In the genomic region with DNA sequence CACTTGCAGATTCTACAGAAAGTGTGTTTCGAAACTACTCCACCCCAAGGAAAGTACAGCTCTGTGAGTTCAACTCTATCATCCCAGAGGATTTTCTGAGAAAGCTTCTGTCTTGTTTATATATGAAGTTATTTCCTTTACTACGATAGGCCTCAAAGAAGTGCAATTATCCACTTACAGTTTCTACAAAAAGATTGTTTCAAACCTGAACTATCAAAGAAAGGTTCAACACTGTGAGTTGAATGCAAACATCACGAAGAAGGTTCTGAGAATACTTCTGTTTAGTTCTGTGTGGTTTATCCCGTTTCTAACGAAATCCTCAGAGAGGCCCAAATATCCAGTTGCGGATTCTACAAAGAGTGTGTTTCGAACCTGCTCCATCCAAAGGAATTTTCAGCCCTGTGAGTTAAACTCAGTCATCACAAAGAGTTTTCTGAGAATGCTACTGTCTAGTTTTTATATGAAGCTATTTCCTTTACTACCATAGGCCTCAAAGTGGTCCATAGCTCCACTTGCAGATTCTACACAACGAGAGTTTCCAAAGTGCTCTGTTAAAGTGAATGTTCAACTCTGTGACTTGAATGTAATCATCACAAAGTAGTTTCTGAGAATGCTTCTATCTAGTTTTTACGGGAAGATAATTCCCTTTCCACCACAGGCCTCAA, we compare ENCODE assay signal across 8 cellular contexts.
DNase-seq lines count a peak whose midpoint lies in the region; ATAC-seq and TF ChIP-seq lines count a peak whose summit lies in the region.
"Not testable (repeated sequence)": the region's sequence is repeated elsewhere in the genome, so short reads cannot be mapped to it uniquely, and the experiment has no call there.

No MANE protein-coding gene starts in this region.

- not testable (repeated sequence) for H3K36me3 ChIP-seq in gastrocnemius medialis

- in situ Hi-C loops in gastrocnemius medialis (cut with MboI; ENCODE audit: low sequenced_read_pairs in 4 of 4): not testable (repeated sequence)

- not testable (repeated sequence) for H3K36me3 Mint-ChIP-seq in activated T-cell treated with anti-CD3 and anti-CD28 coated beads, Interleukin-2, amount 50 U/mL, for 72 hours (ENCODE audit: insufficient read depth in 2 of 2)

- not testable (repeated sequence) for H3K27me3 ChIP-seq in right cardiac atrium (ENCODE audit: control insufficient read depth, insufficient read depth); gastrocnemius medialis

- H3K9me3 ChIP-seq in right cardiac atrium (ENCODE audit: control insufficient read depth, low read length); gastrocnemius medialis: not testable (repeated sequence)

- H3K4me1 Mint-ChIP-seq in activated T-cell treated with anti-CD3 and anti-CD28 coated beads, Interleukin-2, amount 50 U/mL, for 72 hours (ENCODE audit: low read depth): not testable (repeated sequence)

- intact Hi-C loops in right cardiac atrium (cut with DNase I); gastrocnemius medialis (cut with DNase I; ENCODE audit: low total_unique reads): not testable (repeated sequence)

- H3K27me3 Mint-ChIP-seq in activated T-cell treated with anti-CD3 and anti-CD28 coated beads, Interleukin-2, amount 50 U/mL, for 72 hours (ENCODE audit: low read depth): not testable (repeated sequence)

- not testable (repeated sequence) for DNase-seq in activated T-cell treated with anti-CD3 and anti-CD28 coated beads, Interleukin-2, amount 50 U/mL, for 72 hours; right cardiac atrium; gastrocnemius medialis

- not testable (repeated sequence) for TF ChIP-seq CTCF in gastrocnemius medialis (IDR thresholded peaks at IDR 0.05 in 4 of 5, conservative IDR thresholded peaks at IDR 0.05 in 1 of 5)

- H3K4me1 ChIP-seq in right cardiac atrium (ENCODE audit: control insufficient read depth, insufficient read depth, low read length); gastrocnemius medialis: not testable (repeated sequence)

- 61% methylated on average over 5 of the region's 9 CpGs for WGBS in right cardiac atrium

- H3K9me3 Mint-ChIP-seq in activated T-cell treated with anti-CD3 and anti-CD28 coated beads, Interleukin-2, amount 50 U/mL, for 72 hours: not testable (repeated sequence)

- not testable (repeated sequence) for H3K27ac Mint-ChIP-seq in activated T-cell treated with anti-CD3 and anti-CD28 coated beads, Interleukin-2, amount 50 U/mL, for 72 hours

- H3K4me3 ChIP-seq in right cardiac atrium (ENCODE audit: low read length); gastrocnemius medialis: not testable (repeated sequence)

- ATAC-seq in GM18502 (IDR thresholded peaks at IDR 0.05; ENCODE audit: poor library complexity, unreplicated experiment): peak; percentile 81
- peak; percentile 54 for ATAC-seq in GM19397 (IDR thresholded peaks at IDR 0.05; ENCODE audit: unreplicated experiment)
- peak; percentile 78 for ATAC-seq in GM21723 (IDR thresholded peaks at IDR 0.05; ENCODE audit: unreplicated experiment)
- ATAC-seq in HG02943 (IDR thresholded peaks at IDR 0.05; ENCODE audit: low read depth, unreplicated experiment): peak; percentile 76
- peak; percentile 77 for ATAC-seq in HG03442 (IDR thresholded peaks at IDR 0.05; ENCODE audit: unreplicated experiment)
- ATAC-seq in activated T-cell treated with anti-CD3 and anti-CD28 coated beads, Interleukin-2, amount 50 U/mL, for 72 hours (replicated peaks in 1 of 2): peak; percentile 44 to 57
- peak; percentile 86 to 89 for ATAC-seq in right cardiac atrium
- peak; percentile 78 to 92 for ATAC-seq in gastrocnemius medialis

- not testable (repeated sequence) for TF ChIP-seq POLR2A in gastrocnemius medialis (IDR thresholded peaks at IDR 0.05)

- not testable (repeated sequence) for H3K27ac ChIP-seq in right cardiac atrium (ENCODE audit: low read length); gastrocnemius medialis

- not testable (repeated sequence) for H3K4me3 Mint-ChIP-seq in activated T-cell treated with anti-CD3 and anti-CD28 coated beads, Interleukin-2, amount 50 U/mL, for 72 hours
